Comparison of ENCODE assay signal across 8 cellular contexts in the genomic region with DNA sequence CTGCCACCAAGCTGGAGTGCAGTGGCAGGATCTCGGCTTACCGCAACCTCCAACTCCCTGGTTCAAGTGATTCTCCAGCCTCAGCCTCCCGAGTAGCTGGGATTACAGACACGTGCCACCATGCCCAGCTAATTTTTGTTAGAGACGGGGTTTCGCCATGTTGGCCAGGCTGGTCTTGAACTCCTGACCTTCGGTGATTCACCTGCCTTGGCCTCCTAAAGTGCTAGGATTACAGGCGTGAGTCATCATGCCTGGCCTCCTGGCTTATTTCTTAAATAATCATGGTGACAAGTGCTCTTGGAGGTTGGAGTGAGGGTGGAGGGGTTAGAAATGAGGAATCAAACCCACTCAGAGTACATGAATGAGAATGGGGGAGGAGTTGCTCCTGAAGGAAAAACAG. TPM values are rescaled to one million over a fixed set of nuclear protein-coding genes. Genes with fewer than 3 reads are reported as not detected.
DNase-seq lines count a peak whose midpoint lies in the region; ATAC-seq and TF ChIP-seq lines count a peak whose summit lies in the region.
"Not testable (repeated sequence)": the region's sequence is repeated elsewhere in the genome, so short reads cannot be mapped to it uniquely, and the experiment has no call there.

No MANE protein-coding gene starts in this region.

- H3K4me2 ChIP-seq in HCT116 (ENCODE audit: low read length) = peak overlapping the region; percentile 64

- peak; percentile 59 for ATAC-seq in HCT116

- CTCF ChIA-PET in HCT116 (lab: Charles Lee) = not testable (repeated sequence)

- H3K9ac ChIP-seq in HCT116 (ENCODE audit: low read length) = peak overlapping the region; percentile 2

- intact Hi-C loops in HCT116 (cut with micrococcal nuclease) = loop anchor here (2.0 kb wide), 1 partner anchor 37 kb away; a partner anchor contains a TSS

- not testable (repeated sequence) for TF ChIP-seq CTCF in AG10803 (conservative IDR thresholded peaks at IDR 0.05; ENCODE audit: low read length); HCT116 (IDR thresholded peaks at IDR 0.05 in 2 of 3, conservative IDR thresholded peaks at IDR 0.05 in 1 of 3; ENCODE audit: borderline replicate concordance in 1 of 3, insufficient read depth in 1 of 3, low read depth in 2 of 3, low read length in 2 of 3); epithelial cell of esophagus (IDR thresholded peaks at IDR 0.05; ENCODE audit: insufficient read depth, low read depth, low read length, missing control alignments); retinal pigment epithelial cell (conservative IDR thresholded peaks at IDR 0.05; ENCODE audit: low read depth, low read length)

- not testable (repeated sequence) for H3K79me2 ChIP-seq in HCT116 (ENCODE audit: insufficient read depth, low read length)

- RAD21 ChIA-PET in HCT116 (lab: Charles Lee; ENCODE audit: low non-redundant PET in 1 of 2, low total read pairs in 2 of 2, uncharacterized antibody in 2 of 2, unreplicated experiment in 2 of 2) = interaction anchor here in 1 of 2 experiments (1.7 kb wide), 1 partner anchor 38 kb away, joined by 5 read pairs; a partner anchor contains a TSS

- DNase-seq in AG10803 (ENCODE audit: low read depth) = peak; percentile 57
- DNase-seq in HCT116 (ENCODE audit: low read depth, low spot score) = peak; percentile 61
- peak; percentile 90 for DNase-seq in NCI-H2171 treated with DMSO at 0.1 percent for 48 hours (lab: John Stamatoyannopoulos, UW)
- peak; percentile 65 for DNase-seq in SK-N-DZ (ENCODE audit: low spot score)
- DNase-seq in amniotic epithelial cell (ENCODE audit: low read depth) = peak; percentile 92
- peak; percentile 71 for DNase-seq in epithelial cell of esophagus (ENCODE audit: low read depth)
- DNase-seq in islet precursor cell = peak; percentile 56
- peak; percentile 88 for DNase-seq in retinal pigment epithelial cell (ENCODE audit: low read depth)

- not testable (repeated sequence) for H3K27me3 ChIP-seq in HCT116 (ENCODE audit: insufficient read depth, low read length)

- not testable (repeated sequence) for H3K9me2 ChIP-seq in HCT116 (ENCODE audit: insufficient read depth)

- H3K4me1 ChIP-seq in HCT116 (ENCODE audit: control insufficient read depth in 1 of 2, insufficient read depth in 2 of 2, low read length in 2 of 2) = peaks cover 32 to 45% of the 10 kb centered on the region in 2 experiments

- TF ChIP-seq RAD21 in HCT116 (IDR thresholded peaks at IDR 0.05; ENCODE audit: low read depth) = not testable (repeated sequence)

- not testable (repeated sequence) for TF ChIP-seq POLR2A in HCT116 (IDR thresholded peaks at IDR 0.05; ENCODE audit: borderline replicate concordance, extremely low read depth, insufficient read depth, insufficient read length)

- peak overlapping the region; percentile 81 for H2AFZ ChIP-seq in HCT116 (ENCODE audit: low read depth, low read length, poor library complexity, severe bottlenecking)

- BruUV-seq in HCT116 (replicated peaks; lab: Mats Ljungman, UMichigan) = not testable (repeated sequence)

- not testable (repeated sequence) for H3K36me3 ChIP-seq in HCT116 (ENCODE audit: control insufficient read depth in 1 of 2, insufficient read depth in 2 of 2, low read length in 2 of 2)

- POLR2A ChIA-PET in HCT116 (lab: Charles Lee) = not testable (repeated sequence)

- not testable (repeated sequence) for H3K9me3 ChIP-seq in HCT116 (ENCODE audit: control insufficient read depth in 1 of 2, insufficient read depth in 1 of 2, low read depth in 1 of 2, low read length in 2 of 2)

- not testable (repeated sequence) for H4K20me1 ChIP-seq in HCT116 (ENCODE audit: insufficient read depth)

- H3K4me3 ChIP-seq in AG10803 (ENCODE audit: low read length); epithelial cell of esophagus (ENCODE audit: low read length); retinal pigment epithelial cell (ENCODE audit: low read length): not testable (repeated sequence)
- peak overlapping the region in 1 of 2 experiments; percentile 16; a peak in 1 of 4 replicates for H3K4me3 ChIP-seq in HCT116 (replicated peaks in 1 of 2; ENCODE audit: low read depth in 1 of 2, low read length in 2 of 2)

- not testable (repeated sequence) for H3K27ac ChIP-seq in HCT116 (ENCODE audit: low read depth, low read length)

TF ChIP-seq in HCT116, 20 proteins besides CTCF, POLR2A, EP300 and RAD21:
- TF ChIP-seq FOSL1 (IDR thresholded peaks at IDR 0.05; ENCODE audit: low read depth) (peak; percentile 89), JUND (IDR thresholded peaks at IDR 0.05) (peak; percentile 85), CBX3 (IDR thresholded peaks at IDR 0.05; ENCODE audit: low read depth) (peak; percentile 23; the same call in 1 of the 2 replicates), SP1 (IDR thresholded peaks at IDR 0.05; ENCODE audit: low read depth) (peak; percentile 53)
- TF ChIP-seq, protein P1, sequence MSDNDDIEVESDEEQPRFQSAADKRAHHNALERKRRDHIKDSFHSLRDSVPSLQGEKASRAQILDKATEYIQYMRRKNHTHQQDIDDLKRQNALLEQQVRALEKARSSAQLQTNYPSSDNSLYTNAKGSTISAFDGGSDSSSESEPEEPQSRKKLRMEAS (IDR thresholded peaks at IDR 0.05) = peak; percentile 59

RNA-seq across cellular contexts. Expression of a gene that starts 16.7 kb away (rescaled TPM):
- total RNA-seq in HCT116 (2021; ENCODE audit: unreplicated experiment) = 57.1 TPM
- polyA plus RNA-seq in HCT116 (2012) = 14.4 and 18.6 TPM in 2 replicates
- polyA plus RNA-seq in SK-N-DZ (2014; cell fraction: cytosol; rRNA removed) = 40.4 and 47.0 TPM in 2 replicates
- 30.7 and 33.4 TPM in 2 replicates for polyA plus RNA-seq in SK-N-DZ (2014; cell fraction: nucleus; rRNA removed)

RNA-seq across cellular contexts. Expression of a gene that starts 37.8 kb away (rescaled TPM):
- total RNA-seq in HCT116 (2021; ENCODE audit: unreplicated experiment) = 71.7 TPM
- 87.1 and 93.7 TPM in 2 replicates for polyA plus RNA-seq in HCT116 (2012)
- polyA plus RNA-seq in SK-N-DZ (2014; cell fraction: cytosol; rRNA removed) = 14.9 and 16.0 TPM in 2 replicates
- polyA plus RNA-seq in SK-N-DZ (2014; cell fraction: nucleus; rRNA removed) = 5.5 and 7.8 TPM in 2 replicates
